Comparison of ENCODE assay signal across 28 cellular contexts in the genomic region with DNA sequence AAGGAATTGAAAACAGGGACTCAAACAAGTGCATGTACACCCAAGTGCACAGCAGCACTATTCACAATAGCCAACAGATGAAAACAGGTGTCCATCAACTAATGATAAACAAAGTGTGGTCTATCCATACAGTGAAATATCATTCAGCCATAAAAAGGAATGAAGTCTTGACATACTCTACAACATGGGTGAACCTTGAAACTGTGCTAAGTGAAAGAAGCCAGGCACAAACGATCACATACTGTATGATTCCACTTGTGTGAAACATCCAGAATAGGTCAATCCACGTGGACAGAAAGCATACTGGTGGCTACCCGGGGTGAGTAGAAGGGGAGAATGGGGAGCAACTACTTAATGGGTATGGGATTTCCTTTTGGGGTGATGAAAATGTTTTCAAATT.
"Had no signal": no experiment of that assay in that cellular context is flagged by ENCODE, and none has a peak within 500 bp of the region (broad histone marks: within the 10 kb centered on the region; RNA-seq: fewer than 3 reads in every experiment).

No MANE protein-coding gene starts in this region.

- DNase-seq: stimulated activated CD4-positive, alpha-beta T cell treated with anti-CD3 and anti-CD28 coated beads, Interleukin-2, amount 100 ng/mL, for 48 hours; stimulated activated CD4-positive, alpha-beta T cell treated with anti-CD3 and anti-CD28 coated beads, Interleukin-4, amount 100 ng/mL, for 1 hour; stimulated activated CD4-positive, alpha-beta T cell treated with anti-CD3 and anti-CD28 coated beads, Interleukin-4, amount 100 ng/mL, for 24 hours; stimulated activated CD4-positive, alpha-beta T cell treated with anti-CD3 and anti-CD28 coated beads, Interleukin-4, amount 100 ng/mL, for 4 hours; stimulated activated CD8-positive, alpha-beta memory T cell treated with anti-CD3 and anti-CD28 coated beads, Interleukin-4, amount 100 ng/mL, for 48 hours; stimulated activated naive B cell treated with anti-CD40 and anti-IgM and Interleukin-4, amounts not matched to agents 10 μg/mL and 1 μg/mL and 100 μg/mL, for 72 hours; stimulated activated naive CD4-positive, alpha-beta T cell; stimulated activated naive CD4-positive, alpha-beta T cell treated with Interleukin-2 at 50 U/mL for 16 hours; stimulated activated naive CD8-positive, alpha-beta T cell treated with anti-CD3 and anti-CD28 coated beads, Interleukin-15, amount 100 ng/mL, for 72 hours; stimulated activated naive CD8-positive, alpha-beta T cell treated with anti-CD3 and anti-CD28 coated beads, Interleukin-15, Interleukin-2, amounts not matched to agents 100 U/mL and 50 U/mL, for 24 hours; stomach; substantia nigra; testis; thyroid gland; tibial artery; transverse colon; trophoblast cell; upper lobe of left lung; upper lobe of right lung; uterus had no signal

- H3K4me1 ChIP-seq: stomach, suprapubic skin, testis, thyroid gland, tibial artery, tibial nerve, transverse colon, upper lobe of left lung, upper lobe of right lung, uterus, vagina had no signal

- H3K27me3 Mint-ChIP-seq: stimulated activated naive B cell treated with anti-CD40 and anti-IgM and Interleukin-4, amounts not matched to agents 10 μg/mL and 1 μg/mL and 100 μg/mL, for 72 hours; stimulated activated naive CD8-positive, alpha-beta T cell treated with anti-CD3 and anti-CD28 coated beads, Interleukin-15, amount 100 ng/mL, for 72 hours; stimulated activated naive CD8-positive, alpha-beta T cell treated with anti-CD3 and anti-CD28 coated beads, Interleukin-15, Interleukin-2, amounts not matched to agents 100 ng/mL and 50 ng/mL, for 24 hours; type B pancreatic cell had no signal

- H3K27ac ChIP-seq: stomach, suprapubic skin, testis, thoracic aorta, thyroid gland, tibial artery, tibial nerve, transverse colon, upper lobe of left lung, upper lobe of right lung, uterus, vagina had no signal

- H3K9me3 ChIP-seq: suprapubic skin, testis, thoracic aorta, thyroid gland, tibial artery, tibial nerve, transverse colon, upper lobe of left lung, upper lobe of right lung, uterus, vagina had no signal

- H3K4me3 Mint-ChIP-seq: stimulated activated effector memory CD8-positive, alpha-beta T cell treated with anti-CD3 and anti-CD28 coated beads, Interleukin-12 subunit alpha, Interleukin-12 subunit beta, amount 100 ng/mL, for 72 hours; stimulated activated memory B cell treated with anti-CD40 and anti-IgM and Interleukin-4, amounts not matched to agents 10 μg/mL and 1 μg/mL and 100 μg/mL, for 72 hours; stimulated activated naive B cell treated with anti-CD40 and anti-IgM and Interleukin-4, amounts not matched to agents 10 μg/mL and 1 μg/mL and 100 μg/mL, for 72 hours; stimulated activated naive CD8-positive, alpha-beta T cell treated with anti-CD3 and anti-CD28 coated beads, Interleukin-15, amount 100 ng/mL, for 72 hours; stimulated activated naive CD8-positive, alpha-beta T cell treated with anti-CD3 and anti-CD28 coated beads, Interleukin-15, Interleukin-2, amounts not matched to agents 100 ng/mL and 50 ng/mL, for 24 hours; type B pancreatic cell had no signal

- H3K4me3 ChIP-seq: stomach, suprapubic skin, testis, thoracic aorta, thyroid gland, tibial artery, tibial nerve, transverse colon, upper lobe of left lung, upper lobe of right lung, uterus, vagina had no signal

- H3K27me3 ChIP-seq: stomach, suprapubic skin, testis, thyroid gland, tibial artery, tibial nerve, transverse colon, upper lobe of left lung, upper lobe of right lung, uterus, vagina had no signal

- H3K36me3 Mint-ChIP-seq: stimulated activated effector memory CD8-positive, alpha-beta T cell treated with anti-CD3 and anti-CD28 coated beads, Interleukin-12 subunit alpha, Interleukin-12 subunit beta, amount 100 ng/mL, for 72 hours had no signal

- H3K36me3 ChIP-seq: stomach, suprapubic skin, thoracic aorta, thyroid gland, tibial artery, tibial nerve, transverse colon, upper lobe of left lung, upper lobe of right lung, uterus, vagina had no signal

- H3K9me3 Mint-ChIP-seq: stimulated activated effector memory CD8-positive, alpha-beta T cell treated with anti-CD3 and anti-CD28 coated beads, Interleukin-12 subunit alpha, Interleukin-12 subunit beta, amount 100 ng/mL, for 72 hours; stimulated activated naive B cell treated with anti-CD40 and anti-IgM and Interleukin-4, amounts not matched to agents 10 μg/mL and 1 μg/mL and 100 μg/mL, for 72 hours; stimulated activated naive CD8-positive, alpha-beta T cell treated with anti-CD3 and anti-CD28 coated beads, Interleukin-15, amount 100 ng/mL, for 72 hours; stimulated activated naive CD8-positive, alpha-beta T cell treated with anti-CD3 and anti-CD28 coated beads, Interleukin-15, Interleukin-2, amounts not matched to agents 100 ng/mL and 50 ng/mL, for 24 hours had no signal

- ATAC-seq: stimulated activated effector memory CD8-positive, alpha-beta T cell treated with anti-CD3 and anti-CD28 coated beads, Interleukin-12 subunit alpha, Interleukin-12 subunit beta, amount 100 ng/mL, for 72 hours; stimulated activated memory B cell treated with anti-CD40 and anti-IgM and Interleukin-4, amounts not matched to agents 10 μg/mL and 1 μg/mL and 100 μg/mL, for 72 hours; stimulated activated naive B cell treated with anti-CD40 and anti-IgM and Interleukin-4, amounts not matched to agents 10 μg/mL and 1 μg/mL and 100 μg/mL, for 72 hours; stimulated activated naive CD8-positive, alpha-beta T cell treated with anti-CD3 and anti-CD28 coated beads, Interleukin-15, amount 100 ng/mL, for 72 hours; stimulated activated naive CD8-positive, alpha-beta T cell treated with anti-CD3 and anti-CD28 coated beads, Interleukin-15, Interleukin-2, amounts not matched to agents 100 U/mL and 50 U/mL, for 24 hours; upper lobe of right lung had no signal

- H3K4me1 Mint-ChIP-seq: stimulated activated memory B cell treated with anti-CD40 and anti-IgM and Interleukin-4, amounts not matched to agents 10 μg/mL and 1 μg/mL and 100 μg/mL, for 72 hours; stimulated activated naive CD8-positive, alpha-beta T cell treated with anti-CD3 and anti-CD28 coated beads, Interleukin-15, amount 100 ng/mL, for 72 hours had no signal

- H3K27ac Mint-ChIP-seq: stimulated activated effector memory CD8-positive, alpha-beta T cell treated with anti-CD3 and anti-CD28 coated beads, Interleukin-12 subunit alpha, Interleukin-12 subunit beta, amount 100 ng/mL, for 72 hours; stimulated activated memory B cell treated with anti-CD40 and anti-IgM and Interleukin-4, amounts not matched to agents 10 μg/mL and 1 μg/mL and 100 μg/mL, for 72 hours; stimulated activated naive B cell treated with anti-CD40 and anti-IgM and Interleukin-4, amounts not matched to agents 10 μg/mL and 1 μg/mL and 100 μg/mL, for 72 hours; stimulated activated naive CD8-positive, alpha-beta T cell treated with anti-CD3 and anti-CD28 coated beads, Interleukin-15, amount 100 ng/mL, for 72 hours; stimulated activated naive CD8-positive, alpha-beta T cell treated with anti-CD3 and anti-CD28 coated beads, Interleukin-15, Interleukin-2, amounts not matched to agents 100 ng/mL and 50 ng/mL, for 24 hours; type B pancreatic cell had no signal
